20 cellular contexts compared by ENCODE assay signal in genomic region chr11:59283311-59283710, GRCh38.
DNase-seq lines count a peak whose midpoint lies in the region; ATAC-seq and FAIRE-seq lines count a peak whose summit lies in the region.
"Had no signal": no experiment of that assay in that cellular context is flagged by ENCODE, and none has a peak within 500 bp of the region (broad histone marks: within the 10 kb centered on the region; RNA-seq: fewer than 3 reads in every experiment).

No MANE protein-coding gene starts in this region.

- no peak overlapping the region for H3K4me3 Mint-ChIP-seq in T-helper 1 cell treated with Interleukin-12 subunit alpha and Interleukin-12 subunit beta and Interleukin-4 antibody, amounts not matched to agents 30 μg/mL and 1 μg/mL, for 36 hours
- peak overlapping the region; percentile 71 for H3K4me3 Mint-ChIP-seq in T-helper 17 cell

- H3K9me3 ChIP-seq in T-helper 17 cell (ENCODE audit: control insufficient read depth, low read length, poor library complexity, severe bottlenecking), result no peaks in the 10 kb centered on the region
- no peaks in the 10 kb centered on the region for H3K9me3 ChIP-seq in small intestine (ENCODE audit: control insufficient read depth, low read depth)
- H3K9me3 ChIP-seq: heart left ventricle, suprapubic skin, vagina had no signal

- H3K36me3 ChIP-seq in small intestine (ENCODE audit: control insufficient read depth in 2 of 2, insufficient read depth in 2 of 2, low read length in 2 of 2), result no peaks in the 10 kb centered on the region
- H3K36me3 ChIP-seq: heart left ventricle, suprapubic skin, vagina had no signal

- DNase-seq in T-helper 1 cell, result no peak
- DNase-seq in T-helper 17 cell, result no peak
- peak; percentile 32 for DNase-seq in small intestine
- no peak for DNase-seq in NCI-H1694 treated with DMSO at 0.1 percent for 48 hours (lab: John Stamatoyannopoulos, UW)
- no peak for DNase-seq in stimulated activated CD4-positive, alpha-beta T cell treated with anti-CD3 and anti-CD28 coated beads, Interleukin-1b, Interleukin-23, amount 100 ng/mL, for 48 hours
- no peak for DNase-seq in HCEC 1CT
- DNase-seq: activated gamma-delta T cell treated with Interleukin-2 at 50 U/mL for 16 hours, Calu3, heart left ventricle, left ventricle myocardium superior, NCI-H1105, NCI-H524, nucleus accumbens, OCI-M1, SHP77 had no signal

- H3K4me1 ChIP-seq in small intestine (ENCODE audit: control insufficient read depth in 2 of 2, insufficient read depth in 1 of 2, low read depth in 1 of 2, low read length in 1 of 2), result no peaks in the 10 kb centered on the region
- H3K4me1 ChIP-seq: suprapubic skin, vagina had no signal

- no peaks in the 10 kb centered on the region for H3K9me3 Mint-ChIP-seq in T-helper 1 cell treated with Interleukin-12 subunit alpha and Interleukin-12 subunit beta and Interleukin-4 antibody, amounts not matched to agents 30 μg/mL and 1 μg/mL, for 36 hours

- WGBS in small intestine, 3 donors, result 7 to 53% (median 27%) methylated on average over 4 of the region's 4 CpGs

- no peak for FAIRE-seq in small intestine (lab: Jason Lieb, UNC)

- no peak overlapping the region for H3K27ac ChIP-seq in small intestine (ENCODE audit: low read depth in 1 of 2, low read length in 1 of 2)
- H3K27ac ChIP-seq: heart left ventricle, suprapubic skin, vagina, VCaP had no signal

- H3K27me3 Mint-ChIP-seq in T-helper 1 cell treated with Interleukin-12 subunit alpha and Interleukin-12 subunit beta and Interleukin-4 antibody, amounts not matched to agents 30 μg/mL and 1 μg/mL, for 36 hours (ENCODE audit: low read depth), result peaks cover 16% of the 10 kb centered on the region
- peaks cover 10% of the 10 kb centered on the region for H3K27me3 Mint-ChIP-seq in T-helper 17 cell

- H3K4me3 ChIP-seq in small intestine (ENCODE audit: low read depth in 1 of 2, low read length in 2 of 2), result no peak overlapping the region
- H3K4me3 ChIP-seq: heart left ventricle, suprapubic skin, vagina had no signal

- H3K27me3 ChIP-seq in small intestine (ENCODE audit: control insufficient read depth in 2 of 2, insufficient read depth in 2 of 2, low read length in 2 of 2), result no peaks in the 10 kb centered on the region
- H3K27me3 ChIP-seq: suprapubic skin, vagina had no signal

- peak; percentile 11 for ATAC-seq in HG03196 (IDR thresholded peaks at IDR 0.05; ENCODE audit: unreplicated experiment)
- no peak for ATAC-seq in T-helper 17 cell
- ATAC-seq: left ventricle myocardium superior had no signal

- H3K4me1 Mint-ChIP-seq in T-helper 1 cell treated with Interleukin-12 subunit alpha and Interleukin-12 subunit beta and Interleukin-4 antibody, amounts not matched to agents 30 μg/mL and 1 μg/mL, for 36 hours (ENCODE audit: low read depth), result peaks cover 9% of the 10 kb centered on the region
- peaks cover 15% of the 10 kb centered on the region for H3K4me1 Mint-ChIP-seq in T-helper 17 cell

- H3K27ac Mint-ChIP-seq in T-helper 1 cell treated with Interleukin-12 subunit alpha and Interleukin-12 subunit beta and Interleukin-4 antibody, amounts not matched to agents 30 μg/mL and 1 μg/mL, for 36 hours, result peak overlapping the region; percentile 26
- peak overlapping the region; percentile 67 for H3K27ac Mint-ChIP-seq in T-helper 17 cell

- no peaks in the 10 kb centered on the region for H3K36me3 Mint-ChIP-seq in T-helper 1 cell treated with Interleukin-12 subunit alpha and Interleukin-12 subunit beta and Interleukin-4 antibody, amounts not matched to agents 30 μg/mL and 1 μg/mL, for 36 hours (ENCODE audit: low read depth)
- no peaks in the 10 kb centered on the region for H3K36me3 Mint-ChIP-seq in T-helper 17 cell (ENCODE audit: low read depth)
